18 cellular contexts compared by ENCODE assay signal in the genomic region with DNA sequence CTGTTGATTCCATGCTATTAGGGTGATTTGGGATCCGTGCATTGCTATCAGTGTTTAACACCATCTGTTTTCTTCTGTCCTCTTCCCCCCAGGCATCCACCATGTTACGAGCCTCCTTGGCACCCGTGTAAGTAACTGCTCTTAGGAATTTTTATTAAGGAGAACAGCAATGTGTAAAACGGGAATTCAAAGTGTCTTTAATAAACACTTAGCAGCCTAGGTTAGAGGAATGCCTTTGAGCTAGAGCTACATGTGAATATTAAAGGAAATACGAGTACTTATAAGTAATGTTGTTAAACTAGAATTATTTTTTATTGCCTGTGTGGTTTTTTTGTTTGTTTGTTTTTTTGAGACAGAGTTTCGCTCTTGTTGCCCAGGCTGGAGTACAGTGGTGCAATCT. TPM values are rescaled to one million over a fixed set of nuclear protein-coding genes. Genes with fewer than 3 reads are reported as not detected.
DNase-seq lines count a peak whose midpoint lies in the region; ATAC-seq and TF ChIP-seq lines count a peak whose summit lies in the region.
"Had no signal": no experiment of that assay in that cellular context is flagged by ENCODE, and none has a peak within 500 bp of the region (broad histone marks: within the 10 kb centered on the region; RNA-seq: fewer than 3 reads in every experiment).

No MANE protein-coding gene starts in this region.

- H3K4me1 Mint-ChIP-seq in nephron progenitor cell, result no peaks in the 10 kb centered on the region
- H3K4me1 Mint-ChIP-seq: B cell had no signal

- intact Hi-C loops in mucosa of descending colon (cut with DNase I, micrococcal nuclease), result no loop called here

- H3K4me1 ChIP-seq in mucosa of descending colon (ENCODE audit: low read depth), result peaks cover 16% of the 10 kb centered on the region
- H3K4me1 ChIP-seq: Caco-2 had no signal

- peak overlapping the region; percentile 57; the same call in 1 of the 2 replicates for H3K27ac ChIP-seq in SK-N-MC
- H3K27ac ChIP-seq: 22Rv1, BLaER1, C4-2B, GM23248 had no signal

- H3K4me3 ChIP-seq in SK-N-MC, result peak overlapping the region; percentile 30; the same call in 1 of the 2 replicates
- H3K4me3 ChIP-seq in mucosa of descending colon, result no peak overlapping the region
- H3K4me3 ChIP-seq: BLaER1, GM23248 had no signal

- H3K4me3 Mint-ChIP-seq in nephron progenitor cell, result no peak overlapping the region
- H3K4me3 Mint-ChIP-seq: B cell; CD4-positive, CD25-positive, alpha-beta regulatory T cell; CD8-positive, alpha-beta T cell had no signal

- H3K36me3 ChIP-seq in SK-N-MC (ENCODE audit: insufficient read depth, low read length) (no peaks in the 10 kb centered on the region), mucosa of descending colon (ENCODE audit: low read depth) (no peaks in the 10 kb centered on the region)
- H3K36me3 ChIP-seq: BLaER1 had no signal

- peak overlapping the region; percentile 35 for H3K27ac Mint-ChIP-seq in nephron progenitor cell
- H3K27ac Mint-ChIP-seq: B cell; CD4-positive, CD25-positive, alpha-beta regulatory T cell; CD8-positive, alpha-beta T cell had no signal

- DNase-seq in DMS 273 (lab: John Stamatoyannopoulos, UW; ENCODE audit: unreplicated experiment) (peak; percentile 27), DMS 273 treated with DMSO at 0.1 percent for 48 hours (lab: John Stamatoyannopoulos, UW) (no peak), SK-N-MC (ENCODE audit: low read depth, low spot score) (peak; percentile 26), nephron progenitor cell (no peak), mucosa of descending colon (no peak)
- DNase-seq: Caco-2; CD4-positive, CD25-positive, alpha-beta regulatory T cell; CD8-positive, alpha-beta T cell; DMS53; DND-41; GM23248; H7; HCEC 1CT had no signal

- peaks cover 72% of the 10 kb centered on the region for H3K36me3 Mint-ChIP-seq in nephron progenitor cell (ENCODE audit: low read depth)
- H3K36me3 Mint-ChIP-seq: CD4-positive, CD25-positive, alpha-beta regulatory T cell; CD8-positive, alpha-beta T cell had no signal

- no peak overlapping the region for H3K9ac ChIP-seq in SK-N-MC (ENCODE audit: insufficient read length)
- H3K9ac ChIP-seq: BLaER1, GM23248 had no signal

- ATAC-seq in mucosa of descending colon, result no peak
- no peak for ATAC-seq in GM18861 (IDR thresholded peaks at IDR 0.05; ENCODE audit: unreplicated experiment)
- ATAC-seq: CD8-positive, alpha-beta T cell had no signal

- peaks cover 3% of the 10 kb centered on the region for H3K27me3 Mint-ChIP-seq in nephron progenitor cell (ENCODE audit: low read depth, poor library complexity)
- H3K27me3 Mint-ChIP-seq: B cell had no signal

- no peak for TF ChIP-seq CTCF in nephron progenitor cell (IDR thresholded peaks at IDR 0.05)
- no peak for TF ChIP-seq CTCF in mucosa of descending colon (IDR thresholded peaks at IDR 0.05)

- no peaks in the 10 kb centered on the region for H3K9me3 Mint-ChIP-seq in nephron progenitor cell
- H3K9me3 Mint-ChIP-seq: CD4-positive, CD25-positive, alpha-beta regulatory T cell; CD8-positive, alpha-beta T cell had no signal

- H3K9me3 ChIP-seq in SK-N-MC (ENCODE audit: low read depth, low read length), result no peaks in the 10 kb centered on the region
- no peaks in the 10 kb centered on the region for H3K9me3 ChIP-seq in mucosa of descending colon
- H3K9me3 ChIP-seq: BLaER1, Caco-2 had no signal

RNA-seq across cellular contexts. Expression of gene ARMC9, which starts 58.1 kb away (rescaled TPM):
- 10 to 100 TPM; 10.9 to 32.2 (median 11.9) TPM for total RNA-seq in mucosa of descending colon

Comparison
In these comparisons a context has a peak if more than half of its experiments do, and no peak if none do; other contexts are left out.
1. DNase-seq: peak in DMS 273 (single experiment) and SK-N-MC (single experiment); none in DMS 273 treated with DMSO at 0.1 percent for 48 hours (single experiment), nephron progenitor cell (single experiment) and mucosa of descending colon (0 of 3).